Comparison of ENCODE assay signal across 8 cellular contexts in genomic region chr10:3094565-3095168, GRCh38. TPM values are rescaled to one million over a fixed set of nuclear protein-coding genes. Genes with fewer than 3 reads are reported as not detected.
A peak's percentile ranks its signal among the peaks of the same experiment; 100 is the strongest.
DNase-seq lines count a peak whose midpoint lies in the region; ATAC-seq and TF ChIP-seq lines count a peak whose summit lies in the region.

No MANE protein-coding gene starts in this region.

- no peaks in the 10 kb centered on the region for H3K27me3 Mint-ChIP-seq in activated naive CD4-positive, alpha-beta T cell treated with anti-CD3 and anti-CD28 coated beads for 36 hours (ENCODE audit: low read depth)
- H3K27me3 Mint-ChIP-seq in activated naive CD8-positive, alpha-beta T cell treated with anti-CD3 and anti-CD28 coated beads, Interleukin-2, amount 50 U/mL, for 24 hours: no peaks in the 10 kb centered on the region

- no peaks in the 10 kb centered on the region for H3K27me3 ChIP-seq in thoracic aorta (replicated peaks; ENCODE audit: insufficient read depth)

- H3K36me3 ChIP-seq in thoracic aorta: no peaks in the 10 kb centered on the region

- TF ChIP-seq CTCF in thoracic aorta (IDR thresholded peaks at IDR 0.05): no peak

- no peak for DNase-seq in activated naive CD4-positive, alpha-beta T cell treated with anti-CD3 and anti-CD28 coated beads for 36 hours
- DNase-seq in activated naive CD4-positive, alpha-beta T cell (lab: John Stamatoyannopoulos, UW): no peak
- DNase-seq in activated naive CD8-positive, alpha-beta T cell treated with anti-CD3 and anti-CD28 coated beads, Interleukin-2, amount 50 U/mL, for 24 hours: no peak
- DNase-seq in islet precursor cell (peak; percentile 73), thoracic aorta (ENCODE audit: low spot score) (no peak), caudate nucleus (lab: John Stamatoyannopoulos, UW) (no peak)

- ATAC-seq in activated naive CD8-positive, alpha-beta T cell treated with anti-CD3 and anti-CD28 coated beads, Interleukin-2, amount 50 U/mL, for 24 hours: no peak
- ATAC-seq in thoracic aorta (ENCODE audit: insufficient number of reproducible peaks, low FRiP score, low read depth) (no peak), GM18873 (IDR thresholded peaks at IDR 0.05; ENCODE audit: low FRiP score, unreplicated experiment) (no peak), HG03039 (IDR thresholded peaks at IDR 0.05; ENCODE audit: unreplicated experiment) (no peak)

- peak overlapping the region; percentile 81 for H3K27ac Mint-ChIP-seq in activated naive CD4-positive, alpha-beta T cell treated with anti-CD3 and anti-CD28 coated beads for 36 hours
- H3K27ac Mint-ChIP-seq in activated naive CD8-positive, alpha-beta T cell treated with anti-CD3 and anti-CD28 coated beads, Interleukin-2, amount 50 U/mL, for 24 hours: peak overlapping the region; percentile 95

- no peak overlapping the region for H3K4me3 Mint-ChIP-seq in activated naive CD4-positive, alpha-beta T cell treated with anti-CD3 and anti-CD28 coated beads for 36 hours
- peak overlapping the region; percentile 47 for H3K4me3 Mint-ChIP-seq in activated naive CD8-positive, alpha-beta T cell treated with anti-CD3 and anti-CD28 coated beads, Interleukin-2, amount 50 U/mL, for 24 hours

- peaks cover 63% of the 10 kb centered on the region for H3K4me1 Mint-ChIP-seq in activated naive CD4-positive, alpha-beta T cell treated with anti-CD3 and anti-CD28 coated beads for 36 hours (ENCODE audit: low read depth)
- H3K4me1 Mint-ChIP-seq in activated naive CD8-positive, alpha-beta T cell treated with anti-CD3 and anti-CD28 coated beads, Interleukin-2, amount 50 U/mL, for 24 hours: peaks cover 74% of the 10 kb centered on the region

- intact Hi-C loops in activated naive CD4-positive, alpha-beta T cell treated with anti-CD3 and anti-CD28 coated beads for 36 hours (cut with micrococcal nuclease): loop anchor here (1.0 to 5.0 kb wide), 7 partner anchors 26 to 1984 kb away; partner anchors contain the start of gene PITRM1

- H3K27ac ChIP-seq in thoracic aorta (peak overlapping the region; percentile 65 to 91), caudate nucleus (ENCODE audit: low read depth, low read length) (no peak overlapping the region)

- H3K4me3 ChIP-seq in thoracic aorta: peak overlapping the region; percentile 51

- H3K36me3 Mint-ChIP-seq in activated naive CD4-positive, alpha-beta T cell treated with anti-CD3 and anti-CD28 coated beads for 36 hours (ENCODE audit: low read depth): peaks cover 56% of the 10 kb centered on the region
- peaks cover 67% of the 10 kb centered on the region for H3K36me3 Mint-ChIP-seq in activated naive CD8-positive, alpha-beta T cell treated with anti-CD3 and anti-CD28 coated beads, Interleukin-2, amount 50 U/mL, for 24 hours (ENCODE audit: low read depth)

- H3K4me1 ChIP-seq in thoracic aorta (ENCODE audit: control insufficient read depth in 1 of 2, low read depth in 2 of 2): peaks cover 34 to 65% of the 10 kb centered on the region in 2 donors

- H3K9me3 Mint-ChIP-seq in activated naive CD4-positive, alpha-beta T cell treated with anti-CD3 and anti-CD28 coated beads for 36 hours: no peaks in the 10 kb centered on the region
- H3K9me3 Mint-ChIP-seq in activated naive CD8-positive, alpha-beta T cell treated with anti-CD3 and anti-CD28 coated beads, Interleukin-2, amount 50 U/mL, for 24 hours: no peaks in the 10 kb centered on the region

- CTCF ChIA-PET in activated naive CD4-positive, alpha-beta T cell treated with anti-CD3 and anti-CD28 coated beads for 36 hours (lab: Charles Lee): interaction anchor here (0.6 to 0.8 kb wide), 3 partner anchors 64 to 674 kb away, joined by 3 to 6 read pairs (median 4); no protein-coding TSS in a partner anchor

- no peaks in the 10 kb centered on the region for H3K9me3 ChIP-seq in thoracic aorta

RNA-seq across cellular contexts. Expression of gene PFKP, which starts 27.3 kb away (rescaled TPM):
- 10 to 100 TPM; 96.2 to 99.7 TPM for total RNA-seq in activated naive CD4-positive, alpha-beta T cell treated with anti-CD3 and anti-CD28 coated beads for 36 hours
- 100 to 1,000 TPM in 1 of 2 donors, 10 to 100 TPM in 1; 91.4 to 153 TPM for total RNA-seq in thoracic aorta
